Comparison of ENCODE assay signal across 8 cellular contexts in genomic region chr5:35202319-35203111, GRCh38. TPM values are rescaled to one million over a fixed set of nuclear protein-coding genes. Genes with fewer than 3 reads are reported as not detected.
DNase-seq lines count a peak whose midpoint lies in the region; ATAC-seq and TF ChIP-seq lines count a peak whose summit lies in the region.

No MANE protein-coding gene starts in this region.

- no peak overlapping the region for H3K4me3 ChIP-seq in DOHH2 (ENCODE audit: low read length)
- H3K4me3 ChIP-seq in WERI-Rb-1 (ENCODE audit: low read depth, low read length): no peak overlapping the region
- no peak overlapping the region for H3K4me3 ChIP-seq in fibroblast of lung (replicated peaks in 1 of 4; ENCODE audit: control extremely low read depth in 1 of 4, insufficient read depth in 1 of 4, low read depth in 3 of 4, low read length in 4 of 4)
- no peak overlapping the region for H3K4me3 ChIP-seq in parathyroid adenoma (ENCODE audit: low read depth, low read length)

- peak; percentile 35 for ATAC-seq in GM19468 (IDR thresholded peaks at IDR 0.05; ENCODE audit: extremely low read depth, unreplicated experiment)
- no peak for ATAC-seq in HG02763 (IDR thresholded peaks at IDR 0.05; ENCODE audit: unreplicated experiment)

- H3K9ac ChIP-seq in fibroblast of lung (ENCODE audit: insufficient read depth, low read length) (no peak overlapping the region), parathyroid adenoma (no peak overlapping the region)

- peak; percentile 68 for TF ChIP-seq CTCF in DOHH2 (IDR thresholded peaks at IDR 0.05; ENCODE audit: low read depth, low read length, poor library complexity, severe bottlenecking)
- TF ChIP-seq CTCF in WERI-Rb-1 (IDR thresholded peaks at IDR 0.05; ENCODE audit: low read depth, low read length): peak; percentile 57; the same call in 1 of the 2 replicates
- TF ChIP-seq CTCF in fibroblast of lung (conservative IDR thresholded peaks at IDR 0.05 in 1 of 2, IDR thresholded peaks at IDR 0.05 in 1 of 2; ENCODE audit: low read depth in 1 of 2, low read length in 2 of 2): peak; percentile 56 to 69
- peak; percentile 55 for TF ChIP-seq CTCF in parathyroid adenoma (IDR thresholded peaks at IDR 0.05)

- H3K4me2 ChIP-seq in DOHH2 (ENCODE audit: low read length) (no peak overlapping the region), fibroblast of lung (ENCODE audit: extremely low read depth, insufficient read depth, low read length) (no peak overlapping the region), parathyroid adenoma (ENCODE audit: low read length) (peak overlapping the region; percentile 4)

- H3K9me3 ChIP-seq in DOHH2 (ENCODE audit: control insufficient read depth, insufficient read depth, low read length) (no peaks in the 10 kb centered on the region), WERI-Rb-1 (ENCODE audit: severe bottlenecking) (no peaks in the 10 kb centered on the region), fibroblast of lung (ENCODE audit: control insufficient read depth, insufficient read depth, low read depth, low read length) (no peaks in the 10 kb centered on the region), parathyroid adenoma (ENCODE audit: control insufficient read depth, low read length) (no peaks in the 10 kb centered on the region)

- DNase-seq in LHCN-M2 (ENCODE audit: low read depth) (peak; percentile 33), WERI-Rb-1 (peak; percentile 55), fibroblast of lung (ENCODE audit: low read depth in 2 of 2) (peak; percentile 34 to 61), cerebellum (ENCODE audit: low spot score) (no peak)

- no peak overlapping the region for H2AFZ ChIP-seq in fibroblast of lung (ENCODE audit: low read length)
- H2AFZ ChIP-seq in parathyroid adenoma: no peak overlapping the region

- H3K79me2 ChIP-seq in DOHH2 (ENCODE audit: control insufficient read depth, low read length) (no peaks in the 10 kb centered on the region), fibroblast of lung (ENCODE audit: control insufficient read depth, insufficient read depth, low read length) (no peaks in the 10 kb centered on the region), parathyroid adenoma (peaks cover 43% of the 10 kb centered on the region)

- no peaks in the 10 kb centered on the region for H3F3A ChIP-seq in DOHH2 (ENCODE audit: control insufficient read depth, insufficient read depth)

- H3K4me1 ChIP-seq in DOHH2 (ENCODE audit: control insufficient read depth, low read length) (no peaks in the 10 kb centered on the region), fibroblast of lung (ENCODE audit: control insufficient read depth, extremely low read depth, insufficient read depth, low read length) (peaks cover 6% of the 10 kb centered on the region), parathyroid adenoma (peaks cover 57% of the 10 kb centered on the region)

- peaks cover 2% of the 10 kb centered on the region for H3K27me3 ChIP-seq in DOHH2 (ENCODE audit: control insufficient read depth, low read length)
- peaks cover 80% of the 10 kb centered on the region for H3K27me3 ChIP-seq in WERI-Rb-1 (ENCODE audit: insufficient read depth, low read depth, severe bottlenecking)
- H3K27me3 ChIP-seq in fibroblast of lung (ENCODE audit: control insufficient read depth, insufficient read depth, low read length): peaks cover 5% of the 10 kb centered on the region
- no peaks in the 10 kb centered on the region for H3K27me3 ChIP-seq in parathyroid adenoma (ENCODE audit: control insufficient read depth, insufficient read depth, low read length)

- no peaks in the 10 kb centered on the region for H4K20me1 ChIP-seq in DOHH2 (ENCODE audit: control insufficient read depth, insufficient read depth, low read depth, low read length)
- no peaks in the 10 kb centered on the region for H4K20me1 ChIP-seq in fibroblast of lung (ENCODE audit: control insufficient read depth, extremely low read depth, insufficient read depth, low read length)

- no peaks in the 10 kb centered on the region for H3K36me3 ChIP-seq in DOHH2 (ENCODE audit: control insufficient read depth, low read length)
- no peaks in the 10 kb centered on the region for H3K36me3 ChIP-seq in WERI-Rb-1
- no peaks in the 10 kb centered on the region for H3K36me3 ChIP-seq in fibroblast of lung (ENCODE audit: control insufficient read depth, insufficient read depth, low read length)
- no peaks in the 10 kb centered on the region for H3K36me3 ChIP-seq in parathyroid adenoma (ENCODE audit: control insufficient read depth, insufficient read depth, low read length)

- H3K27ac ChIP-seq in DOHH2 (ENCODE audit: low read depth, low read length) (no peak overlapping the region), WERI-Rb-1 (no peak overlapping the region), fibroblast of lung (ENCODE audit: insufficient read depth, low read length) (no peak overlapping the region), parathyroid adenoma (peak overlapping the region; percentile 37)

- H3K9me2 ChIP-seq in DOHH2 (replicated peaks; ENCODE audit: control insufficient read depth, low read length): no peaks in the 10 kb centered on the region; the same call in 1 of the 2 replicates

RNA-seq across cellular contexts. Expression of gene PRLR, which starts 27.8 kb away (rescaled TPM):
- total RNA-seq in LHCN-M2 (2014; rRNA removed): 0.75 and 1.2 TPM in 2 replicates
- 0.01 TPM for polyA plus RNA-seq in LHCN-M2 (2012)
- 0.33 TPM in 1 of 2 replicates, not detected in the other for total RNA-seq in fibroblast of lung
- polyA plus RNA-seq in fibroblast of lung: 0.41 and 0.45 TPM in 2 replicates
- 0.06 and 0.30 TPM in 2 replicates for polyA plus RNA-seq in fibroblast of lung (2012)
- 0.07 TPM in 1 of 2 replicates, not detected in the other for polyA minus RNA-seq in fibroblast of lung (ENCODE audit: low replicate concordance)
- 5.2 TPM for total RNA-seq in cerebellum
